ENCODE assay signal across 9 cellular contexts in the genomic region with DNA sequence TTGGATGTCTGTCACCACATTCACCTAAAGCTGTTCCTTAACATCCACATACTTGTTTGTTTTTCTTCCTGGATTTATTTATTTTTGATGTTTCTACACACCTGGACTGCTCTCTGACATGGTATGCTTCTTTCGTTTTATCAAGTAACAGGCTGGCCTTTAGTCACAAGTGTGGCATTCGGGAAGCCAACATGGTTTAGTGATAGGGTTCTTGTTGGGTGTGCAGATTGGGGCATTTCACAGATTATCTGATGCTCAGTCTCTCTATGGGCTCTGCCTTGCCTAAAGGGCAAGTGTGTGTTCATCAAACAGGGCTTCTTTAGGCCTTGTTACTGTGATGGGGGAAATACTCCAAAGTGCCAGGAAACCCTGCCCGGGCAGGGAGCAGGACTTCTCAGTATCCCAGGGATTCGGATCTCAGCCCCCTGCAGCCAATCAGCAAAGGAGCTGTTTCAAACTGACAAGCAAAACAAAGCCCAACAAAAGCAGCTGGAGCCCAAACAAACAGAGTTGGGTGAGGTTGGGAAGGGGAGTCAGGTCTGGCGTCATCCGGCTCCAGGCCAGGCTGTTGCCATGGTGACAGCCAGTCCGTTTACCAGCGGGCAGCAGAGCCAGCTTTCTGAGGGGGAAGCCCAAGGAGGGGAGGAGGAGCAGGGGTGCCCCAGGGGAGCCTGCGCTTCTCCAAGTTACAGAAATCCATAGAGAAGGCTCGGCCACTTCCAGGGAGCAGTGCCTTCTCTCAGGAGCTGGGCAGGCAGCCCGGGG. TPM values are rescaled to one million over a fixed set of nuclear protein-coding genes. Genes with fewer than 3 reads are reported as not detected.
DNase-seq lines count a peak whose midpoint lies in the region; ATAC-seq, FAIRE-seq and TF ChIP-seq lines count a peak whose summit lies in the region.
"Had no signal": no experiment of that assay in that cellular context is flagged by ENCODE, and none has a peak within 500 bp of the region (broad histone marks: within the 10 kb centered on the region; RNA-seq: fewer than 3 reads in every experiment).

No MANE protein-coding gene starts in this region.

- no peaks in the 10 kb centered on the region for H3K27me3 ChIP-seq in GM23338 (ENCODE audit: insufficient read depth)
- H3K27me3 ChIP-seq in SJSA1 (replicated peaks) = no peaks in the 10 kb centered on the region

- POLR2A ChIA-PET in T-cell (lab: Charles Lee) = interaction anchor here in 1 of 2 donors (0.6 kb wide), 1 partner anchor 28 kb away, joined by 4 read pairs; no protein-coding TSS in a partner anchor

- ATAC-seq in GM23338 = peak; percentile 89
- no peak for ATAC-seq in T-cell (replicated peaks in 1 of 4)
- no peak for ATAC-seq in HG03457 (IDR thresholded peaks at IDR 0.05; ENCODE audit: unreplicated experiment)
- no peak for ATAC-seq in HG02610 (IDR thresholded peaks at IDR 0.05; ENCODE audit: unreplicated experiment)

- no peak for TF ChIP-seq CTCF in GM23338 (conservative IDR thresholded peaks at IDR 0.05; ENCODE audit: low read depth in 2 of 2)

- no peak for FAIRE-seq in frontal cortex (lab: Jason Lieb, UNC)
- FAIRE-seq: endometrium had no signal

- H3K36me3 Mint-ChIP-seq in GM23338 (ENCODE audit: low read depth) (no peaks in the 10 kb centered on the region), T-cell (no peaks in the 10 kb centered on the region)

- H3K9me2 ChIP-seq in GM23338 (ENCODE audit: insufficient read depth) = no peaks in the 10 kb centered on the region

- H3K4me3 ChIP-seq in GM23338 = no peak overlapping the region
- H3K4me3 ChIP-seq in SJSA1 = no peak overlapping the region

- CTCF ChIA-PET in T-cell (lab: Charles Lee) = interaction anchor here (0.6 to 1.0 kb wide), 2 partner anchors 10 to 78 kb away, joined by 3 to 4 read pairs; no protein-coding TSS in a partner anchor

- no peaks in the 10 kb centered on the region for H3K27me3 Mint-ChIP-seq in GM23338 (ENCODE audit: insufficient read depth, low read depth, poor library complexity)
- no peaks in the 10 kb centered on the region for H3K27me3 Mint-ChIP-seq in T-cell

- H3K36me3 ChIP-seq in GM23338 (ENCODE audit: insufficient read depth) = no peaks in the 10 kb centered on the region
- no peaks in the 10 kb centered on the region for H3K36me3 ChIP-seq in SJSA1

- no peak overlapping the region for H3K4me2 ChIP-seq in GM23338

- peak overlapping the region; percentile 33; the same call in 1 of the 2 replicates for H2AFZ ChIP-seq in GM23338

- DNase-seq in GM23338 (ENCODE audit: low spot score) (peak; percentile 93), SJSA1 (ENCODE audit: low read depth in 1 of 2, low spot score in 2 of 2) (peak; percentile 66 to 78), frontal cortex (ENCODE audit: low spot score in 2 of 2) (peak; percentile 30 to 69), nucleus accumbens (lab: John Stamatoyannopoulos, UW) (peak; percentile 37 to 92 (median 80)), T-cell (no peak)
- DNase-seq in activated naive CD4-positive, alpha-beta T cell (lab: John Stamatoyannopoulos, UW) = no peak

- no peaks in the 10 kb centered on the region for H3K79me2 ChIP-seq in GM23338 (replicated peaks; ENCODE audit: insufficient read depth)

- no peaks in the 10 kb centered on the region for H3K9me3 ChIP-seq in SJSA1 (replicated peaks)

- peaks cover 22% of the 10 kb centered on the region for H3K4me1 Mint-ChIP-seq in GM23338
- peaks cover 0 to 6% (median 0%) of the 10 kb centered on the region in 3 donors for H3K4me1 Mint-ChIP-seq in T-cell

- H3K4me1 ChIP-seq in GM23338 (ENCODE audit: insufficient read depth) (peaks cover 3% of the 10 kb centered on the region; the same call in 1 of the 2 replicates), SJSA1 (replicated peaks) (peaks cover 11% of the 10 kb centered on the region)

- no peaks in the 10 kb centered on the region for H3F3A ChIP-seq in GM23338 (replicated peaks; ENCODE audit: low read depth)

- no peaks in the 10 kb centered on the region for H3K9me3 Mint-ChIP-seq in GM23338
- no peaks in the 10 kb centered on the region for H3K9me3 Mint-ChIP-seq in T-cell

- H4K20me1 ChIP-seq in GM23338 (replicated peaks; ENCODE audit: insufficient read depth) = no peaks in the 10 kb centered on the region

- H3K27ac Mint-ChIP-seq in GM23338 (peak overlapping the region; percentile 78; the same call in 1 of the 2 replicates), T-cell (no peak overlapping the region)

- peak overlapping the region; percentile 77 for H3K27ac ChIP-seq in GM23338 (ENCODE audit: low read depth)
- H3K27ac ChIP-seq in SJSA1 = no peak overlapping the region

- H3K4me3 Mint-ChIP-seq in GM23338 (no peak overlapping the region), T-cell (no peak overlapping the region)

TF ChIP-seq in GM23338, 12 proteins besides CTCF, POLR2A, EP300 and RAD21:
- TF ChIP-seq CREB1 (CRISPR knock-in tag; IDR thresholded peaks at IDR 0.05; ENCODE audit: low read depth) (peak; percentile 42; the same call in 1 of the 2 replicates), NANOG (IDR thresholded peaks at IDR 0.05; ENCODE audit: borderline replicate concordance) (no peak)
TF ChIP-seq in GM23338: peak in this region for 1.

RNA-seq across cellular contexts. Expression of a gene that starts 31.8 kb away (rescaled TPM):
- total RNA-seq in GM23338 (2014; rRNA removed; shearing (Covaris generic)) = 39.7 and 47.3 TPM in 2 replicates
- polyA plus RNA-seq in GM23338 (2016; fragmentation: Nextera tagmentation; extraction: Ambion mirVana) = 48.6 and 54.8 TPM in 2 replicates
- 6.6 and 7.9 TPM in 2 replicates for total RNA-seq in SJSA1 (2014; rRNA removed; shearing (Covaris generic))
- total RNA-seq in frontal cortex (15.1 TPM), T-cell (1,000 to 10,000 TPM in 2 of 5 donors, 10 to 100 TPM in 3; 20.4 to 2,951 (median 27.1) TPM)

Comparison
In these comparisons a context has a peak if more than half of its experiments do, and no peak if none do; other contexts are left out.
1. DNase-seq: peak in GM23338 (single experiment), SJSA1 (2 of 2), frontal cortex (2 of 2) and nucleus accumbens (56 of 56); none in T-cell (0 of 34) and activated naive CD4-positive, alpha-beta T cell (0 of 4).